34 cellular contexts compared by ENCODE assay signal in genomic region chr4:653831-654525, GRCh38. TPM values are rescaled to one million over a fixed set of nuclear protein-coding genes. Genes with fewer than 3 reads are reported as not detected.
DNase-seq lines count a peak whose midpoint lies in the region; ATAC-seq and TF ChIP-seq lines count a peak whose summit lies in the region.
"Had no signal": no experiment of that assay in that cellular context is flagged by ENCODE, and none has a peak within 500 bp of the region (broad histone marks: within the 10 kb centered on the region; RNA-seq: fewer than 3 reads in every experiment).

No MANE protein-coding gene starts in this region.

- peak; percentile 7 for DNase-seq in activated naive CD4-positive, alpha-beta T cell treated with anti-CD3 and anti-CD28 coated beads, Interleukin-2, amount 50 U/mL, for 16 hours
- no peak for DNase-seq in activated naive CD4-positive, alpha-beta T cell (lab: John Stamatoyannopoulos, UW)
- DNase-seq in chondrocyte (ENCODE audit: low spot score) (peak; percentile 84), lower lobe of right lung (peak; percentile 37), spleen (peak; percentile 51)
- no peak for DNase-seq in central memory CD4-positive, alpha-beta T cell
- DNase-seq: 8988T, ACHN, BE2C, DMS 273 treated with DMSO at 0.1 percent for 48 hours, DMS79, EL, GDM1, Kasumi-1, MV-4-11, NCI-H1105, NCI-H146, NCI-H1930, NCI-H2107, NCI-H524, NCI-H774, RPMI8226, SHP77 treated with DMSO at 0.1 percent for 48 hours had no signal

- no peaks in the 10 kb centered on the region for H3K36me3 Mint-ChIP-seq in chondrocyte (ENCODE audit: low read depth)
- H3K36me3 Mint-ChIP-seq: CD14-positive monocyte; CD8-positive, alpha-beta memory T cell had no signal

- ATAC-seq in lower lobe of right lung (no peak), GM21528 (IDR thresholded peaks at IDR 0.05; ENCODE audit: low FRiP score, unreplicated experiment) (no peak), GM18505 (IDR thresholded peaks at IDR 0.05; ENCODE audit: unreplicated experiment) (no peak)
- ATAC-seq: GM12878, HCT116, K562 had no signal

- H3K27me3 Mint-ChIP-seq in chondrocyte (ENCODE audit: low read depth) = peaks cover 2% of the 10 kb centered on the region

- WGBS in spleen, 5 donors = 82 to 90% (median 87%) methylated on average over 15 to 30 of the region's 30 CpGs

- TF ChIP-seq POLR2A in spleen (IDR thresholded peaks at IDR 0.05) (no peak), GM18505 (IDR thresholded peaks at IDR 0.05; ENCODE audit: borderline replicate concordance, extremely low read depth, insufficient read depth, insufficient read length) (no peak)

- H3K4me1 ChIP-seq in lower lobe of right lung = no peaks in the 10 kb centered on the region
- no peaks in the 10 kb centered on the region for H3K4me1 ChIP-seq in spleen
- H3K4me1 ChIP-seq: BE2C had no signal

- peaks cover 27% of the 10 kb centered on the region for H3K27me3 ChIP-seq in lower lobe of right lung (ENCODE audit: low read depth)
- H3K27me3 ChIP-seq in spleen (replicated peaks in 1 of 7) = peaks cover 0 to 37% (median 9%) of the 10 kb centered on the region in 7 donors

- no peaks in the 10 kb centered on the region for H3K36me3 ChIP-seq in lower lobe of right lung
- no peaks in the 10 kb centered on the region for H3K36me3 ChIP-seq in spleen
- H3K36me3 ChIP-seq: BE2C had no signal

- H3K4me1 Mint-ChIP-seq in chondrocyte (ENCODE audit: low read depth) = no peaks in the 10 kb centered on the region
- H3K4me1 Mint-ChIP-seq: CD14-positive monocyte; CD8-positive, alpha-beta memory T cell had no signal

- H3K9me3 Mint-ChIP-seq in chondrocyte (ENCODE audit: low read depth) = no peaks in the 10 kb centered on the region
- H3K9me3 Mint-ChIP-seq: CD8-positive, alpha-beta memory T cell had no signal

- H3K4me3 Mint-ChIP-seq in chondrocyte (ENCODE audit: unreplicated experiment) = no peak overlapping the region
- H3K4me3 Mint-ChIP-seq: CD14-positive monocyte; CD8-positive, alpha-beta memory T cell had no signal

- H3K27ac Mint-ChIP-seq in chondrocyte (ENCODE audit: unreplicated experiment) = no peak overlapping the region
- H3K27ac Mint-ChIP-seq: CD8-positive, alpha-beta memory T cell had no signal

- TF ChIP-seq CTCF in chondrocyte (IDR thresholded peaks at IDR 0.05) (no peak), lower lobe of right lung (IDR thresholded peaks at IDR 0.05) (no peak), spleen (IDR thresholded peaks at IDR 0.05 in 8 of 11, conservative IDR thresholded peaks at IDR 0.05 in 3 of 11) (no peak)

- H3K4me3 ChIP-seq in lower lobe of right lung (no peak overlapping the region), spleen (no peak overlapping the region)
- H3K4me3 ChIP-seq: GM12878, K562, SK-N-MC had no signal

- intact Hi-C loops in lower lobe of right lung (cut with DNase I) = no loop called here
- intact Hi-C loops in spleen (cut with DNase I; ENCODE audit: low total_unique reads) = no loop called here

- H3K27ac ChIP-seq in lower lobe of right lung (no peak overlapping the region), spleen (no peak overlapping the region)
- H3K27ac ChIP-seq: SK-N-MC had no signal

- H3K9me3 ChIP-seq in lower lobe of right lung = no peaks in the 10 kb centered on the region
- no peaks in the 10 kb centered on the region for H3K9me3 ChIP-seq in spleen
- H3K9me3 ChIP-seq: BE2C had no signal

RNA-seq across cellular contexts. Expression of gene ATP5ME, which starts 20.1 kb away (rescaled TPM):
- total RNA-seq in chondrocyte (240 to 279 TPM (median 256 TPM) in 3 replicates), lower lobe of right lung (173 TPM), spleen (100 to 1,000 TPM in 4 of 7 donors, 10 to 100 TPM in 3; 51.7 to 187 (median 160) TPM)
- 100 to 1,000 TPM; 444 to 497 (median 461) TPM for polyA plus RNA-seq in spleen

RNA-seq across cellular contexts. Expression of gene MYL5, which starts 20.4 kb away (rescaled TPM):
- 22.8 to 26.5 TPM (median 25.6 TPM) in 3 replicates for total RNA-seq in chondrocyte
- total RNA-seq in lower lobe of right lung = 9.7 TPM
- 10 to 100 TPM in 6 of 7 donors, 1 to 10 TPM in 1; 9.2 to 28.2 (median 14.6) TPM for total RNA-seq in spleen
- 10 to 100 TPM; 18.9 to 32.6 (median 20.0) TPM for polyA plus RNA-seq in spleen

RNA-seq across cellular contexts. Expression of gene PDE6B, which starts 28.6 kb away (rescaled TPM):
- total RNA-seq in chondrocyte = 0.46 to 2.3 TPM (median 2.3 TPM) in 3 replicates
- total RNA-seq in lower lobe of right lung = 5.5 TPM
- total RNA-seq in spleen = 10 to 100 TPM in 6 of 7 donors, 1 to 10 TPM in 1; 10.0 to 19.8 (median 15.8) TPM
- 1 to 10 TPM; 4.4 to 7.7 (median 6.1) TPM for polyA plus RNA-seq in spleen
- total RNA-seq: H4, HT-29, K562, MCF 10A had no signal

RNA-seq across cellular contexts. Expression of gene SLC49A3, which starts 35.0 kb away (rescaled TPM):
- total RNA-seq in chondrocyte (0.85 to 1.3 TPM (median 0.89 TPM) in 3 replicates), lower lobe of right lung (31.5 TPM), spleen (10 to 100 TPM; 11.2 to 28.8 (median 21.2) TPM)
- polyA plus RNA-seq in spleen = 10 to 100 TPM in 2 of 3 donors, 1 to 10 TPM in 1; 5.6 to 19.3 (median 11.7) TPM
- total RNA-seq: H4, MCF 10A had no signal

RNA-seq across cellular contexts. Expression of gene PCGF3, which starts 51.7 kb away (rescaled TPM):
- 54.1 to 60.8 TPM (median 55.4 TPM) in 3 replicates for total RNA-seq in chondrocyte
- total RNA-seq in lower lobe of right lung = 44.8 TPM
- total RNA-seq in spleen = 100 to 1,000 TPM in 1 of 7 donors, 10 to 100 TPM in 6; 52.0 to 102 (median 80.3) TPM
- 10 to 100 TPM; 29.7 to 84.2 (median 53.3) TPM for polyA plus RNA-seq in spleen

Comparison
In these comparisons a context has a peak if more than half of its experiments do, and no peak if none do; other contexts are left out.
1. DNase-seq: peak in activated naive CD4-positive, alpha-beta T cell treated with anti-CD3 and anti-CD28 coated beads, Interleukin-2, amount 50 U/mL, for 16 hours (single experiment), chondrocyte (single experiment), lower lobe of right lung (single experiment) and spleen (single experiment); none in activated naive CD4-positive, alpha-beta T cell (0 of 4) and central memory CD4-positive, alpha-beta T cell (single experiment).